Comparison of ENCODE assay signal across 8 cellular contexts in genomic region chr17:74744714-74745547, GRCh38. TPM values are rescaled to one million over a fixed set of nuclear protein-coding genes. Genes with fewer than 3 reads are reported as not detected.
DNase-seq lines count a peak whose midpoint lies in the region; ATAC-seq, FAIRE-seq and TF ChIP-seq lines count a peak whose summit lies in the region.

No MANE protein-coding gene starts in this region.

- H3K4me3 ChIP-seq in duodenal mucosa (ENCODE audit: low read depth in 1 of 2, low read length in 2 of 2) (peak overlapping the region; percentile 50 to 53), lung (no peak overlapping the region)

- 31 to 44% methylated on average over 23 to 24 of the region's 24 CpGs for WGBS in lung, 2 donors

- ATAC-seq in lung (ENCODE audit: insufficient read depth, low FRiP score) (peak; percentile 34), HG02981 (IDR thresholded peaks at IDR 0.05; ENCODE audit: unreplicated experiment) (no peak)

- H3K9ac ChIP-seq in duodenal mucosa (ENCODE audit: low read depth in 1 of 2, low read length in 2 of 2): peak overlapping the region in 1 of 2 donors; percentile 77

- H3K27ac ChIP-seq in duodenal mucosa (ENCODE audit: low read depth, low read length) (no peak overlapping the region), lung (ENCODE audit: low read depth in 1 of 2, low read length in 1 of 2) (peak overlapping the region in 1 of 2 donors; percentile 77)

- FAIRE-seq in GM12891 (lab: Jason Lieb, UNC): peak; percentile 92

- DNase-seq in 8988T: peak; percentile 86
- no peak for DNase-seq in GM12891 (ENCODE audit: insufficient read length, low spot score)
- DNase-seq in NCI-H2227 treated with DMSO at 0.1 percent for 48 hours (lab: John Stamatoyannopoulos, UW): peak; percentile 1
- peak; percentile 91 to 93 for DNase-seq in activated CD4-positive, alpha-beta T cell treated with anti-CD3 and anti-CD28 coated beads, Interleukin-2, amount 50 U/mL, for 48 hours
- peak; percentile 90 for DNase-seq in lung (ENCODE audit: low spot score)
- DNase-seq in stimulated activated CD4-positive, alpha-beta T cell treated with anti-CD3 and anti-CD28 coated beads, TNF-alpha, amount 100 ng/mL, for 4 hours (ENCODE audit: low read depth in 3 of 3): peak; percentile 65 to 69 (median 67)

- H3K36me3 ChIP-seq in duodenal mucosa (ENCODE audit: control insufficient read depth in 1 of 2, insufficient read depth in 2 of 2, low read length in 2 of 2) (no peaks in the 10 kb centered on the region), lung (ENCODE audit: control insufficient read depth in 2 of 2, insufficient read depth in 2 of 2, low read length in 2 of 2) (no peaks in the 10 kb centered on the region)

- peaks cover 32 to 63% of the 10 kb centered on the region in 2 donors for H3K4me1 ChIP-seq in duodenal mucosa (ENCODE audit: control insufficient read depth in 1 of 2, insufficient read depth in 2 of 2, low read length in 2 of 2)
- peaks cover 0 to 27% of the 10 kb centered on the region in 2 donors for H3K4me1 ChIP-seq in lung (ENCODE audit: control insufficient read depth in 2 of 2, insufficient read depth in 2 of 2, low read length in 2 of 2)

- H3K27me3 ChIP-seq in duodenal mucosa (ENCODE audit: control insufficient read depth in 1 of 2, insufficient read depth in 2 of 2, low read length in 2 of 2) (no peaks in the 10 kb centered on the region), lung (ENCODE audit: control insufficient read depth, insufficient read depth) (no peaks in the 10 kb centered on the region)

- TF ChIP-seq CTCF in lung (IDR thresholded peaks at IDR 0.05; ENCODE audit: control extremely low read depth, extremely low read depth): peak; percentile 99

- TF ChIP-seq POLR2A in GM12891 (IDR thresholded peaks at IDR 0.05; ENCODE audit: low read depth, low read length): no peak

- H3K9me3 ChIP-seq in duodenal mucosa (ENCODE audit: control insufficient read depth in 1 of 2, low read length in 2 of 2): no peaks in the 10 kb centered on the region
- H3K9me3 ChIP-seq in lung (ENCODE audit: control insufficient read depth in 2 of 2, insufficient read depth in 1 of 2, low read length in 1 of 2): no peaks in the 10 kb centered on the region

TF ChIP-seq in GM12891, 5 proteins besides CTCF, POLR2A, EP300 and RAD21:
- TF ChIP-seq PAX5 (IDR thresholded peaks at IDR 0.05; ENCODE audit: insufficient read depth, low read length, severe bottlenecking) (no peak), TAF1 (IDR thresholded peaks at IDR 0.05; ENCODE audit: low read depth, low read length) (no peak), POLR2AphosphoS5 (IDR thresholded peaks at IDR 0.05; ENCODE audit: low read depth, low read length) (no peak), SPI1 (IDR thresholded peaks at IDR 0.05; ENCODE audit: low read depth, low read length) (no peak), POU2F2 (IDR thresholded peaks at IDR 0.05; ENCODE audit: low read depth, low read length) (no peak)

RNA-seq across cellular contexts. Expression of gene NHERF1, which starts 3.5 kb away (rescaled TPM):
- 19.1 TPM for polyA plus RNA-seq in GM12891 (2012; ENCODE audit: low read depth, missing spikeins)
- total RNA-seq in lung: 10 to 100 TPM; 18.3 to 58.2 TPM
- polyA plus RNA-seq in lung: 10 to 100 TPM; 18.6 to 37.6 TPM

RNA-seq across cellular contexts. Expression of gene RAB37, which starts 7.9 kb away (rescaled TPM):
- 8.5 TPM for polyA plus RNA-seq in GM12891 (2012; ENCODE audit: low read depth, missing spikeins)
- total RNA-seq in lung: 1 to 10 TPM; 5.9 to 7.3 TPM
- polyA plus RNA-seq in lung: 1 to 10 TPM; 3.2 to 6.0 TPM

RNA-seq across cellular contexts. Expression of gene NAT9, which starts 31.2 kb away (rescaled TPM):
- polyA plus RNA-seq in GM12891 (2012; ENCODE audit: low read depth, missing spikeins): 32.7 TPM
- total RNA-seq in lung: 10 to 100 TPM; 27.1 to 47.4 TPM
- polyA plus RNA-seq in lung: 10 to 100 TPM; 36.5 to 36.7 TPM

RNA-seq across cellular contexts. Expression of gene CD300LF, which starts 32.2 kb away (rescaled TPM):
- not detected for polyA plus RNA-seq in GM12891 (2012; ENCODE audit: low read depth, missing spikeins)
- 10 to 100 TPM in 1 of 2 donors, 1 to 10 TPM in 1; 8.6 to 30.8 TPM for total RNA-seq in lung
- 10 to 100 TPM; 21.7 to 35.1 TPM for polyA plus RNA-seq in lung
